In genomic region chr1:93442276-93442675, GRCh38 we compare ENCODE assay signal across 14 cellular contexts. TPM values are rescaled to one million over a fixed set of nuclear protein-coding genes. Genes with fewer than 3 reads are reported as not detected.
A peak's percentile ranks its signal among the peaks of the same experiment; 100 is the strongest.
DNase-seq lines count a peak whose midpoint lies in the region; ATAC-seq and TF ChIP-seq lines count a peak whose summit lies in the region.
"Had no signal": no experiment of that assay in that cellular context is flagged by ENCODE, and none has a peak within 500 bp of the region (broad histone marks: within the 10 kb centered on the region; RNA-seq: fewer than 3 reads in every experiment).

No MANE protein-coding gene starts in this region.

- no peak overlapping the region for H3K27ac Mint-ChIP-seq in activated T-cell treated with anti-CD3 and anti-CD28 coated beads, Interleukin-2, amount 50 U/mL, for 72 hours
- H3K27ac Mint-ChIP-seq: activated CD8-positive, alpha-beta memory T cell treated with anti-CD3 and anti-CD28 coated beads, Interleukin-2, amount 10 ng/mL, durations not matched to agents 7 days and 5 days; activated naive CD4-positive, alpha-beta T cell treated with anti-CD3 and anti-CD28 coated beads, Interleukin-2, amount 50 U/mL, for 72 hours; immature natural killer cell; naive thymus-derived CD4-positive, alpha-beta T cell had no signal

- DNase-seq in HFF-Myc (ENCODE audit: extremely low read depth, low read depth): peak; percentile 52
- DNase-seq in SW480 (ENCODE audit: low spot score): peak; percentile 83
- peak; percentile 72 for DNase-seq in foreskin melanocyte
- peak; percentile 84 for DNase-seq in stomach
- no peak for DNase-seq in DMS53 treated with DMSO at 0.1 percent for 48 hours (lab: John Stamatoyannopoulos, UW; ENCODE audit: unreplicated experiment)
- DNase-seq in MM.1S: no peak
- DNase-seq in activated T-cell treated with anti-CD3 and anti-CD28 coated beads, Interleukin-2, amount 50 U/mL, for 72 hours: no peak
- DNase-seq: activated CD8-positive, alpha-beta memory T cell treated with anti-CD3 and anti-CD28 coated beads, Interleukin-2, amount 10 ng/mL, durations not matched to agents 7 days and 5 days; CD8-positive, alpha-beta memory T cell; immature natural killer cell; naive thymus-derived CD4-positive, alpha-beta T cell; NCI-H2171 treated with DMSO at 0.1 percent for 48 hours; RPMI8226 had no signal

- H3K9me2 ChIP-seq in MM.1S (replicated peaks; ENCODE audit: insufficient read depth, low read length): no peaks in the 10 kb centered on the region

- H3K27ac ChIP-seq in stomach (peak overlapping the region; percentile 26 to 65 (median 51)), MM.1S (ENCODE audit: low read length) (no peak overlapping the region)

- no peak overlapping the region for H2AFZ ChIP-seq in MM.1S (ENCODE audit: low read length)

- TF ChIP-seq CTCF in HFF-Myc (IDR thresholded peaks at IDR 0.05; ENCODE audit: low read depth, low read length, missing control alignments) (no peak), stomach (IDR thresholded peaks at IDR 0.05) (no peak), MM.1S (IDR thresholded peaks at IDR 0.05; ENCODE audit: low read length) (no peak)

- H3K79me2 ChIP-seq in MM.1S (ENCODE audit: low read length): no peaks in the 10 kb centered on the region

- H3K27me3 ChIP-seq in stomach (no peaks in the 10 kb centered on the region), MM.1S (replicated peaks; ENCODE audit: insufficient read depth, low read length) (no peaks in the 10 kb centered on the region)

- peaks cover 22% of the 10 kb centered on the region for H3K27me3 Mint-ChIP-seq in activated T-cell treated with anti-CD3 and anti-CD28 coated beads, Interleukin-2, amount 50 U/mL, for 72 hours (ENCODE audit: low read depth)

- peaks cover 4% of the 10 kb centered on the region for H3K4me1 Mint-ChIP-seq in activated T-cell treated with anti-CD3 and anti-CD28 coated beads, Interleukin-2, amount 50 U/mL, for 72 hours (ENCODE audit: low read depth)

- H3K4me1 ChIP-seq in stomach (peaks cover 0 to 18% (median 5%) of the 10 kb centered on the region in 4 donors), MM.1S (ENCODE audit: low read length) (no peaks in the 10 kb centered on the region)

- no peak for TF ChIP-seq POLR2A in stomach (IDR thresholded peaks at IDR 0.05)

- H3K36me3 Mint-ChIP-seq in activated T-cell treated with anti-CD3 and anti-CD28 coated beads, Interleukin-2, amount 50 U/mL, for 72 hours (ENCODE audit: insufficient read depth in 2 of 2): no peaks in the 10 kb centered on the region
- H3K36me3 Mint-ChIP-seq: activated CD8-positive, alpha-beta memory T cell treated with anti-CD3 and anti-CD28 coated beads, Interleukin-2, amount 10 ng/mL, durations not matched to agents 7 days and 5 days; activated naive CD4-positive, alpha-beta T cell treated with anti-CD3 and anti-CD28 coated beads, Interleukin-2, amount 50 U/mL, for 72 hours; CD8-positive, alpha-beta memory T cell; immature natural killer cell; naive thymus-derived CD4-positive, alpha-beta T cell had no signal

- H3K36me3 ChIP-seq in stomach (no peaks in the 10 kb centered on the region), MM.1S (replicated peaks; ENCODE audit: insufficient read depth, low read length) (no peaks in the 10 kb centered on the region)

- H3K9ac ChIP-seq in MM.1S (ENCODE audit: low read length): no peak overlapping the region

- WGBS in stomach, 5 donors: 27 to 44% (median 39%) methylated on average over 8 of the region's 8 CpGs

- TF ChIP-seq EP300 in stomach (IDR thresholded peaks at IDR 0.05): no peak

- no peaks in the 10 kb centered on the region for H3F3A ChIP-seq in MM.1S (ENCODE audit: insufficient read depth, low read length)

- intact Hi-C loops in stomach (cut with DNase I; ENCODE audit: low total_unique reads): no loop called here

- no peak overlapping the region for H3K4me2 ChIP-seq in MM.1S (ENCODE audit: low read depth, low read length)

- H3K4me3 ChIP-seq in HFF-Myc (replicated peaks; ENCODE audit: low read depth, low read length) (no peak overlapping the region), stomach (no peak overlapping the region), MM.1S (ENCODE audit: low read length) (no peak overlapping the region)

- no peaks in the 10 kb centered on the region for H3K9me3 Mint-ChIP-seq in activated T-cell treated with anti-CD3 and anti-CD28 coated beads, Interleukin-2, amount 50 U/mL, for 72 hours
- H3K9me3 Mint-ChIP-seq: activated naive CD4-positive, alpha-beta T cell treated with anti-CD3 and anti-CD28 coated beads, Interleukin-2, amount 50 U/mL, for 72 hours; CD8-positive, alpha-beta memory T cell had no signal

- no peaks in the 10 kb centered on the region for H3K9me3 ChIP-seq in stomach
- H3K9me3 ChIP-seq in MM.1S (replicated peaks; ENCODE audit: insufficient read depth, low read length): no peaks in the 10 kb centered on the region

- H4K20me1 ChIP-seq in MM.1S (ENCODE audit: insufficient read depth, low read length): no peaks in the 10 kb centered on the region

- no peak overlapping the region for H3K4me3 Mint-ChIP-seq in activated T-cell treated with anti-CD3 and anti-CD28 coated beads, Interleukin-2, amount 50 U/mL, for 72 hours
- H3K4me3 Mint-ChIP-seq: activated CD8-positive, alpha-beta memory T cell treated with anti-CD3 and anti-CD28 coated beads, Interleukin-2, amount 10 ng/mL, durations not matched to agents 7 days and 5 days; CD8-positive, alpha-beta memory T cell; immature natural killer cell; naive thymus-derived CD4-positive, alpha-beta T cell had no signal

- ATAC-seq in activated T-cell treated with anti-CD3 and anti-CD28 coated beads, Interleukin-2, amount 50 U/mL, for 72 hours (replicated peaks in 1 of 2): no peak
- ATAC-seq: activated CD8-positive, alpha-beta memory T cell treated with anti-CD3 and anti-CD28 coated beads, Interleukin-2, amount 10 ng/mL, durations not matched to agents 7 days and 5 days; activated naive CD4-positive, alpha-beta T cell treated with anti-CD3 and anti-CD28 coated beads, Interleukin-2, amount 50 U/mL, for 72 hours; naive thymus-derived CD4-positive, alpha-beta T cell had no signal

RNA-seq across cellular contexts. Expression of gene FNBP1L, which starts 5.6 kb away (rescaled TPM):
- 10 to 100 TPM; 15.6 to 74.0 (median 55.8) TPM for total RNA-seq in stomach
- polyA plus RNA-seq in stomach: 10 to 100 TPM in 2 of 3 donors, 1 to 10 TPM in 1; 9.2 to 19.9 (median 15.7) TPM
- total RNA-seq in activated T-cell treated with anti-CD3 and anti-CD28 coated beads, Interleukin-2, amount 50 U/mL, for 72 hours: 1 to 10 TPM; 1.3 to 1.6 TPM

Comparison
In these comparisons a context has a peak if more than half of its experiments do, and no peak if none do; other contexts are left out.
1. DNase-seq: peak in HFF-Myc (single experiment), SW480 (single experiment), foreskin melanocyte (single experiment) and stomach (single experiment); none in DMS53 treated with DMSO at 0.1 percent for 48 hours (single experiment), MM.1S (single experiment) and activated T-cell treated with anti-CD3 and anti-CD28 coated beads, Interleukin-2, amount 50 U/mL, for 72 hours (0 of 2).
2. RNA of gene FNBP1L, which starts 5.6 kb away (total RNA-seq): 15.6 to 74.0 TPM in stomach; 1.3 to 1.6 TPM in activated T-cell treated with anti-CD3 and anti-CD28 coated beads, Interleukin-2, amount 50 U/mL, for 72 hours; every median in the first group is over 4 times any median in the second.